ENCODE assay signal across 8 cellular contexts in the genomic region with DNA sequence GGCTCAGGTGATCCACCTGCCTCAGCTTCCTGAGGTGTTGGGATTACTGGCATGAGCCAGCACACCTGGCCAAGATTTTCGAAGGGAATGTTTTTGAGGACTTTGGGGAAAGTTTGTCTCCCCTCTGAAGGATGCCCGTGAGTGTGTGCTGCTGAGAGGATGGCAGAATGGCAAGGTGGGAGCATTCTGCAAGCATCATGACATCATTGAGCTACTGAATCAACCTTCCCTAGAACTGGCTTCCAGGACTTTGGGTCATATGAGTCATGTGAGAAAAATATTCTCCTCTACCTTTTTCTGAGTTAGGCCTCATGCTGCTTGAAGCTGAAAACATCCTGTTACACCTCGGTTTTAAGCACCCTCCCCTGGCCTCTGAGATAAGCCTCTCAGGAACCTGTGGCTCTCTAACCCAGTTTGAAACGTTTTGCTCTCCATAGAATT. TPM values are rescaled to one million over a fixed set of nuclear protein-coding genes. Genes with fewer than 3 reads are reported as not detected.
DNase-seq lines count a peak whose midpoint lies in the region; ATAC-seq, FAIRE-seq and TF ChIP-seq lines count a peak whose summit lies in the region.

No MANE protein-coding gene starts in this region.

- peaks cover 0 to 7% of the 10 kb centered on the region in 2 donors for H3K9me3 Mint-ChIP-seq in activated naive CD4-positive, alpha-beta T cell treated with anti-CD3 and anti-CD28 coated beads, Interleukin-2, amount 50 U/mL, for 72 hours

- CTCF ChIA-PET in HEK293T (lab: Yijun Ruan, JAX), result interaction anchor here (1.6 kb wide), 1 partner anchor 35 kb away, joined by 9 read pairs; no protein-coding TSS in a partner anchor

- peaks cover 24% of the 10 kb centered on the region for H3K4me1 ChIP-seq in muscle layer of colon (ENCODE audit: insufficient read depth, low read length)

- peak overlapping the region; percentile 91 to 96 for H3K27ac Mint-ChIP-seq in activated naive CD4-positive, alpha-beta T cell treated with anti-CD3 and anti-CD28 coated beads, Interleukin-2, amount 50 U/mL, for 72 hours

- H3K36me3 Mint-ChIP-seq in activated naive CD4-positive, alpha-beta T cell treated with anti-CD3 and anti-CD28 coated beads, Interleukin-2, amount 50 U/mL, for 72 hours, result peaks cover 6 to 26% of the 10 kb centered on the region in 2 donors

- no peaks in the 10 kb centered on the region for H3K36me3 ChIP-seq in muscle layer of colon (ENCODE audit: insufficient read depth, low read length)

- H3K9me3 ChIP-seq in muscle layer of colon (ENCODE audit: low read length), result no peaks in the 10 kb centered on the region

- no peaks in the 10 kb centered on the region for H3K27me3 ChIP-seq in muscle layer of colon (ENCODE audit: control insufficient read depth in 1 of 2, insufficient read depth in 2 of 2, low read length in 2 of 2)

- DNase-seq in GM19239 (ENCODE audit: insufficient read length, low spot score) (no peak), amniotic stem cell (lab: John Stamatoyannopoulos, UW) (no peak), DMS114 treated with DMSO at 0.1 percent for 48 hours (lab: John Stamatoyannopoulos, UW; ENCODE audit: unreplicated experiment) (no peak), NCI-H2107 treated with DMSO at 0.1 percent for 48 hours (lab: John Stamatoyannopoulos, UW; ENCODE audit: unreplicated experiment) (no peak), HEK293T (ENCODE audit: extremely low spot score) (no peak)
- DNase-seq in activated naive CD4-positive, alpha-beta T cell treated with anti-CD3 and anti-CD28 coated beads, Interleukin-2, amount 50 U/mL, for 72 hours (ENCODE audit: low spot score in 2 of 2), result peak in 1 of 2 donors; percentile 45

- peak overlapping the region; percentile 49 for H3K27ac ChIP-seq in muscle layer of colon (ENCODE audit: low read depth, low read length)

- H3K9ac ChIP-seq in muscle layer of colon (ENCODE audit: low read length), result no peak overlapping the region

- peak; percentile 94 for FAIRE-seq in GM19239 (lab: Jason Lieb, UNC)

- no peak overlapping the region for H3K4me3 ChIP-seq in muscle layer of colon (ENCODE audit: low read depth in 1 of 2, low read length in 2 of 2)

- ATAC-seq in HG03520 (IDR thresholded peaks at IDR 0.05; ENCODE audit: unreplicated experiment), result peak; percentile 49
- ATAC-seq in activated naive CD4-positive, alpha-beta T cell treated with anti-CD3 and anti-CD28 coated beads, Interleukin-2, amount 50 U/mL, for 72 hours, result peak; percentile 82 to 89

- POLR2A ChIA-PET in HEK293T (lab: Yijun Ruan, JAX), result interaction anchor here (0.8 to 1.2 kb wide), 2 partner anchors 32 to 152 kb away, joined by 4 read pairs; a partner anchor contains a TSS

TF ChIP-seq in HEK293T, 16 proteins besides CTCF, POLR2A, EP300 and RAD21:
- TF ChIP-seq SP1 (IDR thresholded peaks at IDR 0.05) (no peak), FOXK2 (IDR thresholded peaks at IDR 0.05) (no peak), ZNF384 (IDR thresholded peaks at IDR 0.05) (no peak), TARDBP (IDR thresholded peaks at IDR 0.05) (no peak), FOXM1 (IDR thresholded peaks at IDR 0.05; ENCODE audit: borderline replicate concordance) (no peak), L3MBTL2 (conservative IDR thresholded peaks at IDR 0.05) (no peak), ELF4 (IDR thresholded peaks at IDR 0.05) (no peak), NFRKB (IDR thresholded peaks at IDR 0.05) (no peak), FOXA1 (IDR thresholded peaks at IDR 0.05) (no peak), SUZ12 (IDR thresholded peaks at IDR 0.05) (no peak), ARNT (IDR thresholded peaks at IDR 0.05) (no peak), CTBP1 (IDR thresholded peaks at IDR 0.05; ENCODE audit: borderline replicate concordance) (no peak), HDGF (IDR thresholded peaks at IDR 0.05; ENCODE audit: borderline replicate concordance) (no peak)

RNA-seq across cellular contexts. Expression of a gene that starts 31.0 kb away (rescaled TPM):
- total RNA-seq in activated naive CD4-positive, alpha-beta T cell treated with anti-CD3 and anti-CD28 coated beads, Interleukin-2, amount 50 U/mL, for 72 hours, result 10 to 100 TPM; 44.8 to 47.7 TPM
